ENCODE assay signal across 8 cellular contexts in genomic region chr2:205885492-205886099, GRCh38.
A peak's percentile ranks its signal among the peaks of the same experiment; 100 is the strongest.
DNase-seq lines count a peak whose midpoint lies in the region; ATAC-seq, FAIRE-seq and TF ChIP-seq lines count a peak whose summit lies in the region.

No MANE protein-coding gene starts in this region.

- peak; percentile 85 to 99 (median 94) for TF ChIP-seq CTCF in H1 (IDR thresholded peaks at IDR 0.05; ENCODE audit: control extremely low read depth in 1 of 3, insufficient read depth in 1 of 3, low read depth in 1 of 3, low read length in 3 of 3)

- H3K23ac ChIP-seq in H1 (ENCODE audit: insufficient read length), result no peak overlapping the region

- peaks cover 1% of the 10 kb centered on the region for H3K4me1 Mint-ChIP-seq in activated CD4-positive, alpha-beta memory T cell treated with anti-CD3 and anti-CD28 coated beads, Interleukin-2, amount 10 ng/mL, durations not matched to agents 7 days and 5 days
- no peaks in the 10 kb centered on the region for H3K4me1 Mint-ChIP-seq in memory B cell

- H2BK120ac ChIP-seq in H1 (replicated peaks; ENCODE audit: low read depth, low read length), result no peak overlapping the region

- no peak overlapping the region for H3K4ac ChIP-seq in H1 (replicated peaks; ENCODE audit: insufficient read length, low read depth, low read length)

- H3K36me3 Mint-ChIP-seq in activated CD4-positive, alpha-beta memory T cell treated with anti-CD3 and anti-CD28 coated beads, Interleukin-2, amount 10 ng/mL, durations not matched to agents 7 days and 5 days (ENCODE audit: low read depth), result no peaks in the 10 kb centered on the region
- H3K36me3 Mint-ChIP-seq in memory B cell, result no peaks in the 10 kb centered on the region

- H3K79me2 ChIP-seq in H1 (ENCODE audit: control insufficient read depth in 1 of 2, insufficient read depth in 2 of 2, low read length in 2 of 2), result no peaks in the 10 kb centered on the region

- peak; percentile 89 for FAIRE-seq in H1 (lab: Jason Lieb, UNC)

- peak overlapping the region in 1 of 2 experiments; percentile 19; a peak in 1 of 4 replicates for H3K4me2 ChIP-seq in H1 (ENCODE audit: insufficient read depth in 1 of 2, low read depth in 2 of 2, low read length in 2 of 2)

- no peak overlapping the region for H2BK20ac ChIP-seq in H1 (ENCODE audit: low read length)

- H3K79me1 ChIP-seq in H1 (ENCODE audit: low read depth, low read length), result no peaks in the 10 kb centered on the region

- no peak overlapping the region for H3K14ac ChIP-seq in H1 (ENCODE audit: insufficient read length)

- H3K36me3 ChIP-seq in H1 (ENCODE audit: control insufficient read depth in 2 of 4, insufficient read depth in 4 of 4, low read length in 3 of 4), result no peaks in the 10 kb centered on the region

- 0 out of 2 replicates have a peak overlapping the region, but pooled peaks have one; percentile 43 for H2AK5ac ChIP-seq in H1 (ENCODE audit: low read depth, low read length)

- TF ChIP-seq EP300 in H1 (IDR thresholded peaks at IDR 0.05; ENCODE audit: borderline replicate concordance in 1 of 2, low read depth in 2 of 2, low read length in 2 of 2), result no peak

- no peak overlapping the region for H3K9ac ChIP-seq in H1 (replicated peaks in 1 of 4; ENCODE audit: extremely low read depth in 1 of 4, low read depth in 3 of 4, low read length in 3 of 4)

- no peak overlapping the region for H3K56ac ChIP-seq in H1 (replicated peaks; ENCODE audit: insufficient read length, low read depth, low read length)

- H3K27ac ChIP-seq in H1 (ENCODE audit: low read depth, low read length), result no peak overlapping the region

- CTCF ChIA-PET in activated CD4-positive, alpha-beta memory T cell treated with anti-CD3 and anti-CD28 coated beads, Interleukin-2, amount 10 ng/mL, durations not matched to agents 7 days and 5 days (lab: Charles Lee), result interaction anchor here (0.6 to 2.4 kb wide), 4 partner anchors 13 to 116 kb away, joined by 3 to 16 read pairs (median 3); no protein-coding TSS in a partner anchor
- CTCF ChIA-PET in H1 (lab: Charles Lee; ENCODE audit: partially characterized antibody), result interaction anchor here (0.5 to 7.5 kb wide), 37 partner anchors 12 to 1814 kb away, joined by 3 to 185 read pairs (median 4); no protein-coding TSS in a partner anchor

- no peaks in the 10 kb centered on the region for H4K20me1 ChIP-seq in H1 (replicated peaks in 1 of 2; ENCODE audit: control insufficient read depth in 1 of 2, insufficient read depth in 2 of 2, low read length in 2 of 2)

- no peak overlapping the region for H4K8ac ChIP-seq in H1 (ENCODE audit: extremely low read depth, insufficient read depth, low read length)

- DNase-seq in COLO829 (ENCODE audit: low spot score), result peak; percentile 82
- peak; percentile 17 for DNase-seq in GOT3 (lab: John Stamatoyannopoulos, UW)
- DNase-seq in NCI-H524 (lab: John Stamatoyannopoulos, UW), result peak; percentile 72 to 90
- DNase-seq in activated CD4-positive, alpha-beta memory T cell treated with anti-CD3 and anti-CD28 coated beads, Interleukin-2, amount 10 ng/mL, durations not matched to agents 7 days and 5 days, result peak; percentile 72
- peak; percentile 82 to 98 for DNase-seq in H1 (ENCODE audit: low read depth in 1 of 2, low spot score in 2 of 2)
- peak; percentile 16 to 45 for DNase-seq in memory B cell (ENCODE audit: low spot score in 2 of 2)
- DNase-seq in stimulated activated CD8-positive, alpha-beta memory T cell treated with anti-CD3 and anti-CD28 coated beads, Interleukin-15, amount 100 ng/mL, for 1 hour (ENCODE audit: low read depth), result peak; percentile 11

- no peaks in the 10 kb centered on the region; the same call in 1 of the 2 replicates for H3K23me2 ChIP-seq in H1 (ENCODE audit: low read depth, low read length)

- peaks cover 0 to 3% of the 10 kb centered on the region in 2 experiments; a peak in 1 of 4 replicates for H3K9me3 ChIP-seq in H1 (ENCODE audit: insufficient read depth in 2 of 2, low read depth in 1 of 2, low read length in 1 of 2)

- H2BK5ac ChIP-seq in H1 (ENCODE audit: low read depth, low read length), result no peak overlapping the region

- H3K27me3 ChIP-seq in H1 (replicated peaks in 1 of 4; ENCODE audit: control insufficient read depth in 3 of 4, extremely low read depth in 1 of 4, insufficient read depth in 3 of 4, low read length in 3 of 4), result no peaks in the 10 kb centered on the region

- no peak overlapping the region for H3K4me3 Mint-ChIP-seq in activated CD4-positive, alpha-beta memory T cell treated with anti-CD3 and anti-CD28 coated beads, Interleukin-2, amount 10 ng/mL, durations not matched to agents 7 days and 5 days
- H3K4me3 Mint-ChIP-seq in memory B cell, result no peak overlapping the region

- peak; percentile 98 to 99 for TF ChIP-seq RAD21 in H1 (IDR thresholded peaks at IDR 0.05 in 1 of 2, conservative IDR thresholded peaks at IDR 0.05 in 1 of 2; ENCODE audit: low read depth in 2 of 2, low read length in 2 of 2)

- H2AFZ ChIP-seq in H1 (ENCODE audit: low read length), result no peak overlapping the region

- peak overlapping the region; percentile 47 for H4K91ac ChIP-seq in H1 (replicated peaks; ENCODE audit: insufficient read length, low read length)

- no peak overlapping the region for H2BK12ac ChIP-seq in H1 (ENCODE audit: low read depth, low read length)

- H3K18ac ChIP-seq in H1 (ENCODE audit: extremely low read depth, low read length), result no peak overlapping the region

- WGBS in H1 (ENCODE audit: extremely low coverage in 1 of 2, insufficient coverage in 1 of 2, insufficient read length in 1 of 2, insufficient replicate concordance in 2 of 2, low coverage in 1 of 2, low lambda C conversion rate in 2 of 2, missing lambda C conversion rate in 1 of 2), 2 experiments, result 39% methylated on average over 21 of the region's 23 CpGs; no CpG with 5 or more reads in 1 of the 2 experiments

- POLR2A ChIA-PET in activated CD4-positive, alpha-beta memory T cell treated with anti-CD3 and anti-CD28 coated beads, Interleukin-2, amount 10 ng/mL, durations not matched to agents 7 days and 5 days (lab: Charles Lee), result no interaction called here
- POLR2A ChIA-PET in H1 (lab: Charles Lee; ENCODE audit: partially characterized antibody), result no interaction called here

- TF ChIP-seq POLR2A in H1 (IDR thresholded peaks at IDR 0.05; ENCODE audit: control extremely low read depth in 1 of 2, low read depth in 2 of 2, low read length in 2 of 2), result no peak

- H4K5ac ChIP-seq in H1 (ENCODE audit: insufficient read length, low read depth, low read length), result no peak overlapping the region

- no peak overlapping the region for H3K27ac Mint-ChIP-seq in activated CD4-positive, alpha-beta memory T cell treated with anti-CD3 and anti-CD28 coated beads, Interleukin-2, amount 10 ng/mL, durations not matched to agents 7 days and 5 days
- H3K27ac Mint-ChIP-seq in memory B cell, result no peak overlapping the region

- peaks cover 0 to 5% (median 0%) of the 10 kb centered on the region in 4 experiments; a peak in 2 of 7 replicates for H3K4me1 ChIP-seq in H1 (replicated peaks in 1 of 4; ENCODE audit: control insufficient read depth in 3 of 4, insufficient read depth in 4 of 4, low read length in 3 of 4)

- H3K4me3 ChIP-seq in H1 (ENCODE audit: extremely low read depth in 1 of 4, insufficient read depth in 2 of 4, low read depth in 3 of 4, low read length in 4 of 4), result no peak overlapping the region

- no peaks in the 10 kb centered on the region for H3K9me3 Mint-ChIP-seq in activated CD4-positive, alpha-beta memory T cell treated with anti-CD3 and anti-CD28 coated beads, Interleukin-2, amount 10 ng/mL, durations not matched to agents 7 days and 5 days
- no peaks in the 10 kb centered on the region for H3K9me3 Mint-ChIP-seq in memory B cell

- peaks cover 9% of the 10 kb centered on the region for H3K27me3 Mint-ChIP-seq in activated CD4-positive, alpha-beta memory T cell treated with anti-CD3 and anti-CD28 coated beads, Interleukin-2, amount 10 ng/mL, durations not matched to agents 7 days and 5 days
- peaks cover 7% of the 10 kb centered on the region for H3K27me3 Mint-ChIP-seq in memory B cell

- H2BK15ac ChIP-seq in H1 (ENCODE audit: low read length), result no peak overlapping the region

- no peak for ATAC-seq in memory B cell (ENCODE audit: low read depth)
- no peak for ATAC-seq in HG03571 (IDR thresholded peaks at IDR 0.05; ENCODE audit: unreplicated experiment)

TF ChIP-seq in H1, 55 proteins besides CTCF, POLR2A, EP300 and RAD21 (continues in another document):
- TF ChIP-seq POLR2AphosphoS5 (IDR thresholded peaks at IDR 0.05; ENCODE audit: low read depth, low read length), result no peak
- no peak for TF ChIP-seq JUN (IDR thresholded peaks at IDR 0.05; ENCODE audit: low read depth, low read length)
- TF ChIP-seq ATF2 (IDR thresholded peaks at IDR 0.05; ENCODE audit: low read length), result no peak
- TF ChIP-seq CREB1 (IDR thresholded peaks at IDR 0.05), result no peak
- no peak for TF ChIP-seq RFX5 (IDR thresholded peaks at IDR 0.05; ENCODE audit: borderline replicate concordance, low read depth, low read length)
- no peak for TF ChIP-seq HDAC6 (IDR thresholded peaks at IDR 0.05; ENCODE audit: low read depth, low read length)
- TF ChIP-seq YY1 (IDR thresholded peaks at IDR 0.05; ENCODE audit: low read depth, low read length), result peak; percentile 71
- 0 out of 2 replicates have a peak, but pooled peaks have one; percentile 13 for TF ChIP-seq TCF12 (IDR thresholded peaks at IDR 0.05; ENCODE audit: low read depth, low read length)
- no peak for TF ChIP-seq CHD2 (IDR thresholded peaks at IDR 0.05; ENCODE audit: low read length)
- TF ChIP-seq KDM4A (IDR thresholded peaks at IDR 0.05; ENCODE audit: low read depth, low read length, severe bottlenecking), result no peak
- TF ChIP-seq POU5F1 (IDR thresholded peaks at IDR 0.05; ENCODE audit: low read depth, low read length), result peak; percentile 49; the same call in 1 of the 2 replicates
- no peak for TF ChIP-seq RNF2 (IDR thresholded peaks at IDR 0.05; ENCODE audit: borderline replicate concordance, low read depth, low read length, missing control alignments, poor library complexity, severe bottlenecking)
- peak; percentile 43; the same call in 1 of the 2 replicates for TF ChIP-seq KDM1A (IDR thresholded peaks at IDR 0.05; ENCODE audit: borderline replicate concordance, low read length)
- no peak for TF ChIP-seq SIN3A (conservative IDR thresholded peaks at IDR 0.05 in 1 of 2, IDR thresholded peaks at IDR 0.05 in 1 of 2; ENCODE audit: low read depth in 1 of 2, low read length in 2 of 2)
- TF ChIP-seq FOSL1 (IDR thresholded peaks at IDR 0.05; ENCODE audit: insufficient read depth, low read depth, low read length), result no peak

Comparison
In these comparisons a context has a peak if more than half of its experiments do, and no peak if none do; other contexts are left out.
1. DNase-seq: peak in every context shown above with its lines; median percentile 90 in H1; 82 in COLO829; 81 in NCI-H524; 72 in activated CD4-positive, alpha-beta memory T cell treated with anti-CD3 and anti-CD28 coated beads, Interleukin-2, amount 10 ng/mL, durations not matched to agents 7 days and 5 days; 30 in memory B cell; 17 in GOT3; 11 in stimulated activated CD8-positive, alpha-beta memory T cell treated with anti-CD3 and anti-CD28 coated beads, Interleukin-15, amount 100 ng/mL, for 1 hour.